ENCODE assay signal across 13 cellular contexts in the genomic region with DNA sequence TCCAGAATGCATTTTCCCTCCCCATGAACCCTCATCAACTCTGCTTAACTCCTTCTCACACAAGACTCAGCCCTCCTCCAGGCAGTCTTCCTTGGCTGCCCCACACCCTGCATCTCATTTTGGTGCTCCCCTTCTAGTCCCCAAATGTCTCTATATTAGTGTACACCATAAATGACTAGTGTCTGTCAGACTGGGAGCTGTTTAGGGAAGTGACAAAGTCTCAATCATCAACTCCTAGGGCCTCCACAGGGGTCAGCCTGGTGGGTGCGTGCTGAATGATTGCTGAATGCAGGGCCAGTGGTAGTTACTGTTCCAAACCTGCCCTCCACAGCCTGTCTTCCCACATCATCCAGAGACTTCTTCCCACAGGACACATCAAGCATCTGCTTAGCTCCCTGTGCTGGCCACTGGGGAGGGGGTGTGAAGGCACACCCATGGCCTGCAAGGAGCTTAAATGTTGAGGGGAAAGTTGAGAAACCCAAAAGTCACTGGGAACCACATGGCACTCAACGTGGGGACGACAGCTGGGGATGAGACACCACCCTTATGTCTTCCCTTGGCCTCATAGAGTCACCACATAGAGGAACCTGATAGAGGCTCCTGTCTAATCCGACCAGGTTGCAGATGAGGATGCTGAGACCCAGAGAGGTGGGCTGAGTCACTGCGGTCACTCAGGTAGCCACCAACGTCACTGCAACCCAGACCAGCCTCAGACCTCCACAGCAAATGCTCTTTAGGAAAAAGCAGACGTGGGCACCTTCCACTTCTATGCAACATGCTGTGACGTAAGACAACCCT.
DNase-seq lines count a peak whose midpoint lies in the region; ATAC-seq, FAIRE-seq and TF ChIP-seq lines count a peak whose summit lies in the region.
"Had no signal": no experiment of that assay in that cellular context is flagged by ENCODE, and none has a peak within 500 bp of the region (broad histone marks: within the 10 kb centered on the region; RNA-seq: fewer than 3 reads in every experiment).

No MANE protein-coding gene starts in this region.

- no peak for FAIRE-seq in HepG2 (lab: Jason Lieb, UNC)
- FAIRE-seq: D721Med had no signal

- no peaks in the 10 kb centered on the region for H3K27me3 Mint-ChIP-seq in CD4-positive, alpha-beta T cell

- H3K36me3 ChIP-seq in OCI-LY3 (replicated peaks; ENCODE audit: low read depth, low read length) (no peaks in the 10 kb centered on the region), HepG2 (replicated peaks in 1 of 2; ENCODE audit: control insufficient read depth in 1 of 2, insufficient read depth in 2 of 2, low read length in 2 of 2) (no peaks in the 10 kb centered on the region), MG63 (no peaks in the 10 kb centered on the region)

- H3K79me2 ChIP-seq in OCI-LY3 (ENCODE audit: low read length) (no peaks in the 10 kb centered on the region), HepG2 (ENCODE audit: insufficient read depth, low read length) (no peaks in the 10 kb centered on the region)

- ATAC-seq in CD4-positive, alpha-beta T cell (ENCODE audit: poor library complexity), result no peak
- ATAC-seq in GM18907 (IDR thresholded peaks at IDR 0.05; ENCODE audit: unreplicated experiment) (peak; percentile 20), HepG2 (no peak)
- ATAC-seq: foreskin keratinocyte, left colon had no signal

- TF ChIP-seq CTCF in CD4-positive, alpha-beta T cell (IDR thresholded peaks at IDR 0.05), result peak; percentile 61
- TF ChIP-seq CTCF in OCI-LY3 (IDR thresholded peaks at IDR 0.05; ENCODE audit: low read depth, low read length) (no peak), HepG2 (CRISPR knock-in tag; IDR thresholded peaks at IDR 0.05) (no peak)

- no peaks in the 10 kb centered on the region for H4K20me1 ChIP-seq in OCI-LY3 (ENCODE audit: insufficient read depth, low read length)
- H4K20me1 ChIP-seq in HepG2 (ENCODE audit: insufficient read depth, low read length), result no peaks in the 10 kb centered on the region

- BruUV-seq in HepG2 (replicated peaks; lab: Mats Ljungman, UMichigan), result no TSS peak

- no peaks in the 10 kb centered on the region for H3K27me3 ChIP-seq in CD4-positive, alpha-beta T cell (ENCODE audit: control insufficient read depth, insufficient read depth, low read length)
- H3K27me3 ChIP-seq in OCI-LY3 (ENCODE audit: low read depth, low read length) (no peaks in the 10 kb centered on the region), HepG2 (ENCODE audit: control insufficient read depth in 1 of 2, insufficient read depth in 2 of 2, low read length in 2 of 2) (peaks cover 2 to 41% of the 10 kb centered on the region in 2 experiments; a peak in 3 of 5 replicates), MG63 (no peaks in the 10 kb centered on the region)

- peaks cover 90% of the 10 kb centered on the region for H3K4me1 Mint-ChIP-seq in CD4-positive, alpha-beta T cell (ENCODE audit: low read depth)

- H3K9ac ChIP-seq in OCI-LY3 (ENCODE audit: low read length) (peak overlapping the region; percentile 85), HepG2 (ENCODE audit: insufficient read depth, low read depth, low read length) (no peak overlapping the region)
- H3K9ac ChIP-seq: KMS-11 had no signal

- H3K36me3 Mint-ChIP-seq in CD4-positive, alpha-beta T cell (ENCODE audit: low read depth), result peaks cover 3% of the 10 kb centered on the region

- H2AFZ ChIP-seq in OCI-LY3 (ENCODE audit: low read depth, low read length), result no peak overlapping the region
- H2AFZ ChIP-seq in HepG2 (ENCODE audit: low read length), result no peak overlapping the region

- DNase-seq in CD4-positive, alpha-beta T cell, result peak in 1 of 10 experiments; percentile 29
- DNase-seq in HepG2 (ENCODE audit: low spot score) (no peak), NAMALWA (ENCODE audit: low spot score) (no peak), MG63 (no peak), NCI-H1048 (lab: John Stamatoyannopoulos, UW) (no peak), glomerular visceral epithelial cell (ENCODE audit: extremely low spot score) (no peak)
- DNase-seq: foreskin keratinocyte, left colon had no signal

- H3K4me2 ChIP-seq in OCI-LY3 (ENCODE audit: low read length) (peak overlapping the region; percentile 84), HepG2 (ENCODE audit: low read depth, low read length) (no peak overlapping the region)
- H3K4me2 ChIP-seq: KMS-11 had no signal

- WGBS in HepG2 (ENCODE audit: low lambda C conversion rate), result 8% methylated on average over 5 of the region's 8 CpGs

- H3K4me3 ChIP-seq in OCI-LY3 (ENCODE audit: low read length), result peak overlapping the region; percentile 67
- no peak overlapping the region for H3K4me3 ChIP-seq in HepG2 (replicated peaks in 1 of 3; ENCODE audit: insufficient read depth in 1 of 3, low read depth in 2 of 3, low read length in 3 of 3)
- H3K4me3 ChIP-seq in MG63, result no peak overlapping the region
- H3K4me3 ChIP-seq: coronary artery had no signal

- H3K27ac ChIP-seq in CD4-positive, alpha-beta T cell (ENCODE audit: low read depth, low read length), result no peak overlapping the region
- peak overlapping the region; percentile 98 for H3K27ac ChIP-seq in OCI-LY3 (ENCODE audit: low read length)
- no peak overlapping the region for H3K27ac ChIP-seq in HepG2 (ENCODE audit: extremely low read length, insufficient read depth, low read length)
- H3K27ac ChIP-seq: coronary artery, foreskin keratinocyte, KMS-11 had no signal

- no peak for TF ChIP-seq EP300 in HepG2 (IDR thresholded peaks at IDR 0.05; ENCODE audit: low read depth in 2 of 2, low read length in 2 of 2)
- TF ChIP-seq EP300 in HepG2 (CRISPR knock-in tag; IDR thresholded peaks at IDR 0.05; ENCODE audit: borderline replicate concordance), result no peak

- no peaks in the 10 kb centered on the region for H3K9me3 ChIP-seq in CD4-positive, alpha-beta T cell (ENCODE audit: control insufficient read depth, low read length)
- H3K9me3 ChIP-seq in OCI-LY3 (ENCODE audit: insufficient read depth, low read length), result no peaks in the 10 kb centered on the region
- H3K9me3 ChIP-seq in HepG2 (ENCODE audit: low read length), result no peaks in the 10 kb centered on the region
- H3K9me3 ChIP-seq in MG63, result no peaks in the 10 kb centered on the region

- H3K4me1 ChIP-seq in OCI-LY3 (ENCODE audit: low read length) (peaks cover 95% of the 10 kb centered on the region), HepG2 (ENCODE audit: insufficient read depth, low read length) (no peaks in the 10 kb centered on the region)
- H3K4me1 ChIP-seq: foreskin keratinocyte had no signal

- no peak for TF ChIP-seq RAD21 in HepG2 (CRISPR knock-in tag; IDR thresholded peaks at IDR 0.05)

- intact Hi-C loops in CD4-positive, alpha-beta T cell (cut with DNase I, micrococcal nuclease), result loop anchor here in 1 of 2 experiments (2.0 to 5.0 kb wide), 2 partner anchors 13 to 35 kb away; no protein-coding TSS in a partner anchor
- intact Hi-C loops in HepG2 (cut with micrococcal nuclease; ENCODE audit: unreplicated experiment), result no loop called here

- POLR2A ChIA-PET in CD4-positive, alpha-beta T cell (lab: Charles Lee), result interaction anchor here (0.6 to 8.0 kb wide), 9 partner anchors 10 to 119 kb away, joined by 3 to 57 read pairs (median 3); no protein-coding TSS in a partner anchor
- POLR2A ChIA-PET in HepG2 (lab: Yijun Ruan, JAX), result no interaction called here

- in situ Hi-C loops in HepG2 (cut with HindIII; ENCODE audit: extremely low pct_ligation_motif_present, low pct_unique_long_range_greater_than_20kb), result no loop called here

- no peaks in the 10 kb centered on the region for H3K9me3 Mint-ChIP-seq in CD4-positive, alpha-beta T cell

- CTCF ChIA-PET in CD4-positive, alpha-beta T cell (lab: Charles Lee), result interaction anchor here (1.4 to 11.4 kb wide), 2 partner anchors 13 to 245 kb away, joined by 5 to 88 read pairs; no protein-coding TSS in a partner anchor
- CTCF ChIA-PET in HepG2 (lab: Yijun Ruan, JAX; ENCODE audit: low intra/inter-chr PET ratio, low total read pairs), result no interaction called here

- no peak for TF ChIP-seq POLR2A in HepG2 (IDR thresholded peaks at IDR 0.05; ENCODE audit: insufficient read depth in 1 of 2, low read depth in 2 of 2, low read length in 2 of 2)

- peak overlapping the region; percentile 67 for H3K4me3 Mint-ChIP-seq in CD4-positive, alpha-beta T cell

- no peak overlapping the region for H3K27ac Mint-ChIP-seq in CD4-positive, alpha-beta T cell

TF ChIP-seq in HepG2, 621 proteins besides CTCF, POLR2A, EP300 and RAD21:
- TF ChIP-seq U2AF1 (optimal IDR thresholded peaks at IDR 0.05; ENCODE audit: low read depth, low read length) (no peak), TCF12 (IDR thresholded peaks at IDR 0.05) (no peak), TCF12 (CRISPR knock-in tag; IDR thresholded peaks at IDR 0.05) (no peak), ZNF124 (CRISPR knock-in tag; IDR thresholded peaks at IDR 0.05) (no peak), ZNF292 (CRISPR knock-in tag; IDR thresholded peaks at IDR 0.05; ENCODE audit: borderline replicate concordance, low read depth) (no peak), TCF7L2 (IDR thresholded peaks at IDR 0.05; ENCODE audit: low read depth, low read length) (no peak), CHCHD3 (CRISPR knock-in tag; IDR thresholded peaks at IDR 0.05) (no peak), CREB1 (IDR thresholded peaks at IDR 0.05) (peak; percentile 59; the same call in 1 of the 2 replicates), CREB1 (CRISPR knock-in tag; IDR thresholded peaks at IDR 0.05) (no peak)
- TF ChIP-seq, protein P1, sequence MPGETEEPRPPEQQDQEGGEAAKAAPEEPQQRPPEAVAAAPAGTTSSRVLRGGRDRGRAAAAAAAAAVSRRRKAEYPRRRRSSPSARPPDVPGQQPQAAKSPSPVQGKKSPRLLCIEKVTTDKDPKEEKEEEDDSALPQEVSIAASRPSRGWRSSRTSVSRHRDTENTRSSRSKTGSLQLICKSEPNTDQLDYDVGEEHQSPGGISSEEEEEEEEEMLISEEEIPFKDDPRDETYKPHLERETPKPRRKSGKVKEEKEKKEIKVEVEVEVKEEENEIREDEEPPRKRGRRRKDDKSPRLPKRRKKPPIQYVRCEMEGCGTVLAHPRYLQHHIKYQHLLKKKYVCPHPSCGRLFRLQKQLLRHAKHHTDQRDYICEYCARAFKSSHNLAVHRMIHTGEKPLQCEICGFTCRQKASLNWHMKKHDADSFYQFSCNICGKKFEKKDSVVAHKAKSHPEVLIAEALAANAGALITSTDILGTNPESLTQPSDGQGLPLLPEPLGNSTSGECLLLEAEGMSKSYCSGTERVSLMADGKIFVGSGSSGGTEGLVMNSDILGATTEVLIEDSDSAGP (CRISPR knock-in tag; IDR thresholded peaks at IDR 0.05; ENCODE audit: borderline replicate concordance), result no peak
